9 cellular contexts compared by ENCODE assay signal in the genomic region with DNA sequence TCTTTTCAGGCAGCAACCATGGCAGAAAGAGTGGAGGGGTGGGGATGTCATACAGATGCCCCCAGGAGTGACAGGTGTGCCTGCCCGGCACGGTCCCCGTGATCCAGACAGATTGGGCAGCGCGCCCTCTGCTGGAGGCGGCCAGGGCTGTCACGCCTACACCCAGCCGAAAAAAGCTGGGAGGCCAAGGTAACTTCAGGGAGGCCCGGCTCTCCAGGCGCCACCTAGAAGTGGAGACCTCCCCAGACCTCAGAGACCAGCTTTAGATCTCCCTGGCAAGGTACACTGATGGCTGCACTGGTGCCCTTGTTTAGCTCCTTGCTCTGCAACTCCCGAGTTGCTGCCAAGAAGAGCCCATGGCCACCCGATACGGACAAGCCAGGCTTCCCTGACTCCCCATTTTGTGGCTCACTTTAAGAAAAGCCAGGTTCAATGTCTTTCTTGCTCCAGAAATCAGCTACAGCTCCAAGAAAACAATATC. TPM values are rescaled to one million over a fixed set of nuclear protein-coding genes. Genes with fewer than 3 reads are reported as not detected.
DNase-seq lines count a peak whose midpoint lies in the region; ATAC-seq and TF ChIP-seq lines count a peak whose summit lies in the region.
"Had no signal": no experiment of that assay in that cellular context is flagged by ENCODE, and none has a peak within 500 bp of the region (broad histone marks: within the 10 kb centered on the region; RNA-seq: fewer than 3 reads in every experiment).

No MANE protein-coding gene starts in this region.

- intact Hi-C loops in left cardiac atrium (cut with DNase I) (loop anchor here (2.0 to 5.0 kb wide), 2 partner anchors 44 to 45 kb away; no protein-coding TSS in a partner anchor), sigmoid colon (cut with DNase I) (loop anchor here (1.0 to 5.0 kb wide), 3 partner anchors 45 to 346 kb away; a partner anchor contains a TSS)

- H3K27me3 ChIP-seq in KMS-11 (ENCODE audit: insufficient read depth, low read depth) (no peaks in the 10 kb centered on the region; the same call in 1 of the 2 replicates), SU-DHL-6 (ENCODE audit: low read length) (no peaks in the 10 kb centered on the region), sigmoid colon (peaks cover 0 to 42% (median 0%) of the 10 kb centered on the region in 3 donors)

- H3K9me3 Mint-ChIP-seq in activated naive CD4-positive, alpha-beta T cell treated with anti-CD3 and anti-CD28 coated beads, Interleukin-2, amount 50 U/mL, for 72 hours, result no peaks in the 10 kb centered on the region

- peak; percentile 75 to 87 for DNase-seq in activated naive CD4-positive, alpha-beta T cell treated with anti-CD3 and anti-CD28 coated beads, Interleukin-2, amount 50 U/mL, for 72 hours (ENCODE audit: low spot score in 2 of 2)
- peak; percentile 70 for DNase-seq in left cardiac atrium
- DNase-seq in sigmoid colon, result peak; percentile 77

- H2AFZ ChIP-seq in KMS-11 (ENCODE audit: low read depth) (peak overlapping the region; percentile 10; the same call in 1 of the 2 replicates), SU-DHL-6 (ENCODE audit: low read depth, low read length, severe bottlenecking) (no peak overlapping the region)

- no peak overlapping the region for H3K9ac ChIP-seq in KMS-11
- H3K9ac ChIP-seq in SU-DHL-6 (ENCODE audit: low read length), result no peak overlapping the region

- TF ChIP-seq POLR2A in sigmoid colon (IDR thresholded peaks at IDR 0.05), result no peak

- H3K4me3 ChIP-seq in KMS-11 (IDR thresholded peaks at IDR 0.05; ENCODE audit: insufficient read depth, low read depth, low read length) (no peak overlapping the region), SU-DHL-6 (ENCODE audit: insufficient read depth, low read length, poor library complexity, severe bottlenecking) (no peak overlapping the region), sigmoid colon (no peak overlapping the region)

- H3K27ac Mint-ChIP-seq in activated naive CD4-positive, alpha-beta T cell treated with anti-CD3 and anti-CD28 coated beads, Interleukin-2, amount 50 U/mL, for 72 hours, result no peak overlapping the region

- H3K36me3 ChIP-seq in KMS-11 (ENCODE audit: insufficient read depth) (no peaks in the 10 kb centered on the region), SU-DHL-6 (ENCODE audit: low read length) (no peaks in the 10 kb centered on the region), sigmoid colon (no peaks in the 10 kb centered on the region)

- H3K27ac ChIP-seq in KMS-11 (no peak overlapping the region), SU-DHL-6 (ENCODE audit: low read depth, low read length) (no peak overlapping the region), sigmoid colon (no peak overlapping the region)
- H3K27ac ChIP-seq: epithelial cell of prostate had no signal

- no peaks in the 10 kb centered on the region for H3K9me3 ChIP-seq in SU-DHL-6 (ENCODE audit: insufficient read depth, low read length)
- no peaks in the 10 kb centered on the region for H3K9me3 ChIP-seq in sigmoid colon

- TF ChIP-seq CTCF in GM12873 (IDR thresholded peaks at IDR 0.05; ENCODE audit: insufficient read depth, low read depth, low read length, missing control alignments) (peak; percentile 90), KMS-11 (conservative IDR thresholded peaks at IDR 0.05; ENCODE audit: low read depth, low read length) (peak; percentile 95), SU-DHL-6 (IDR thresholded peaks at IDR 0.05; ENCODE audit: insufficient read depth, low read length, poor library complexity, severe bottlenecking) (peak; percentile 72), sigmoid colon (IDR thresholded peaks at IDR 0.05) (peak; percentile 53 to 88 (median 71))

- H3K79me2 ChIP-seq in KMS-11 (ENCODE audit: insufficient read depth, low read depth) (no peaks in the 10 kb centered on the region), SU-DHL-6 (ENCODE audit: insufficient read depth, low read length) (no peaks in the 10 kb centered on the region)

- peak; percentile 97 to 98 for ATAC-seq in activated naive CD4-positive, alpha-beta T cell treated with anti-CD3 and anti-CD28 coated beads, Interleukin-2, amount 50 U/mL, for 72 hours
- ATAC-seq in left cardiac atrium (peak; percentile 89 to 94), HG02571 (IDR thresholded peaks at IDR 0.05; ENCODE audit: unreplicated experiment) (no peak), GM18498 (IDR thresholded peaks at IDR 0.05; ENCODE audit: unreplicated experiment) (no peak)

- H3K4me1 ChIP-seq in KMS-11 (ENCODE audit: low read depth, poor library complexity, severe bottlenecking) (no peaks in the 10 kb centered on the region), sigmoid colon (peaks cover 0 to 6% (median 2%) of the 10 kb centered on the region in 4 donors)

- H3K36me3 Mint-ChIP-seq in activated naive CD4-positive, alpha-beta T cell treated with anti-CD3 and anti-CD28 coated beads, Interleukin-2, amount 50 U/mL, for 72 hours, result no peaks in the 10 kb centered on the region

- H4K20me1 ChIP-seq in KMS-11 (ENCODE audit: insufficient read depth) (no peaks in the 10 kb centered on the region), SU-DHL-6 (ENCODE audit: low read depth, low read length) (no peaks in the 10 kb centered on the region)

- no peaks in the 10 kb centered on the region for H3F3A ChIP-seq in SU-DHL-6 (ENCODE audit: insufficient read depth)

- H3K4me2 ChIP-seq in KMS-11 (no peak overlapping the region), SU-DHL-6 (ENCODE audit: low read depth, low read length, poor library complexity, severe bottlenecking) (no peak overlapping the region)

- 21% methylated on average over 13 of the region's 13 CpGs for WGBS in sigmoid colon, 2 donors

- no peaks in the 10 kb centered on the region for H3K9me2 ChIP-seq in SU-DHL-6 (replicated peaks; ENCODE audit: insufficient read depth, low read length)

- TF ChIP-seq EP300 in sigmoid colon (IDR thresholded peaks at IDR 0.05), result no peak

RNA-seq across cellular contexts. Expression of a gene that starts 6.6 kb away (rescaled TPM):
- total RNA-seq in activated naive CD4-positive, alpha-beta T cell treated with anti-CD3 and anti-CD28 coated beads, Interleukin-2, amount 50 U/mL, for 72 hours, result 1 to 10 TPM in 1 of 2 donors, not detected in 1; 1.1 TPM
- total RNA-seq in left cardiac atrium (not detected), sigmoid colon (not detected)
- polyA plus RNA-seq in sigmoid colon, result 10 to 100 TPM in 2 of 3 donors, 1 to 10 TPM in 1; 9.6 to 12.5 (median 12.0) TPM

RNA-seq across cellular contexts. Expression of a gene that starts 10.9 kb away (rescaled TPM):
- total RNA-seq in activated naive CD4-positive, alpha-beta T cell treated with anti-CD3 and anti-CD28 coated beads, Interleukin-2, amount 50 U/mL, for 72 hours, result under 1 TPM in 1 of 2 donors, not detected in 1; 0.91 TPM
- total RNA-seq in left cardiac atrium (not detected), sigmoid colon (not detected)
- 1 to 10 TPM in 1 of 3 donors, not detected in 2; 1.2 TPM for polyA plus RNA-seq in sigmoid colon

RNA-seq across cellular contexts. Expression of a gene that starts 41.0 kb away (rescaled TPM):
- not detected for total RNA-seq in activated naive CD4-positive, alpha-beta T cell treated with anti-CD3 and anti-CD28 coated beads, Interleukin-2, amount 50 U/mL, for 72 hours
- total RNA-seq in left cardiac atrium, result not detected
- not detected for total RNA-seq in sigmoid colon
- polyA plus RNA-seq in sigmoid colon, result 1 to 10 TPM in 1 of 3 donors, under 1 TPM in 2; 0.32 to 1.8 (median 0.92) TPM

RNA-seq across cellular contexts. Expression of a gene that starts 55.3 kb away (rescaled TPM):
- 1 to 10 TPM in 1 of 2 donors, under 1 TPM in 1; 0.84 to 1.6 TPM for total RNA-seq in activated naive CD4-positive, alpha-beta T cell treated with anti-CD3 and anti-CD28 coated beads, Interleukin-2, amount 50 U/mL, for 72 hours
- total RNA-seq in left cardiac atrium (1 to 10 TPM; 5.3 to 6.2 TPM), sigmoid colon (10 to 100 TPM in 1 of 4 donors, 1 to 10 TPM in 3; 3.8 to 10.5 (median 8.3) TPM)
- polyA plus RNA-seq in sigmoid colon, result 1 to 10 TPM in 2 of 3 donors, under 1 TPM in 1; 0.46 to 6.6 (median 3.0) TPM

Comparison
In these comparisons a context has a peak if more than half of its experiments do, and no peak if none do; other contexts are left out.
1. ATAC-seq: peak in activated naive CD4-positive, alpha-beta T cell treated with anti-CD3 and anti-CD28 coated beads, Interleukin-2, amount 50 U/mL, for 72 hours (2 of 2) and left cardiac atrium (2 of 2); none in HG02571 (single experiment) and GM18498 (single experiment).
2. Peak in every context shown above with its lines, with median percentiles within 50 percentile points of each other: CTCF ChIP-seq and DNase-seq.